18 cellular contexts compared by ENCODE assay signal in the genomic region with DNA sequence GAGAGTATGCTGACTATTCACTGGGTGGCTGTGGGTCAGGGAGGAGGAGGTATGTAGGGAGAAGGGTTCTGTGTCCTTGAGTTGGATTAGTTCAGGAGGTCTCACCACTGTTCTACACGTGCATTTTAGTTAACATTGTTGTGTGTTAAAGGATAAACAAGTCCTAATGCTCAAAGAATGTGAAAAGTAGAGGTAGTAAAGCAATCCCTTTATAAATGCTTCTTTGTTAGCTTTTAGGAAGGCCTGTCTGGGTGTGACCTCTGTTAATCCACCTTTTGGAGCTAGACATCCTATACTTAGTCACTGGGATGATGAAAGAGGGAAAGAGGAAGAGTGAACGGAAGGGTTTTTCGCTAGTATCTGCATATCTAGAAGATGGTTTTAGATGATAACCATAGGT. TPM values are rescaled to one million over a fixed set of nuclear protein-coding genes. Genes with fewer than 3 reads are reported as not detected.
DNase-seq lines count a peak whose midpoint lies in the region; TF ChIP-seq lines count a peak whose summit lies in the region.
"Had no signal": no experiment of that assay in that cellular context is flagged by ENCODE, and none has a peak within 500 bp of the region (broad histone marks: within the 10 kb centered on the region; RNA-seq: fewer than 3 reads in every experiment).

No MANE protein-coding gene starts in this region.

- H3K4me2 ChIP-seq in PC-9 = no peak overlapping the region
- H3K4me2 ChIP-seq: GM23338 had no signal

- DNase-seq in HT1080 (ENCODE audit: low read depth) = peak; percentile 29
- peak; percentile 22 to 74 for DNase-seq in NOMO-1 (lab: John Stamatoyannopoulos, UW; ENCODE audit: unreplicated experiment in 2 of 2)
- peak; percentile 51 for DNase-seq in SW480 (ENCODE audit: low spot score)
- DNase-seq in fibroblast of peridontal ligament (ENCODE audit: extremely low read depth) = peak; percentile 16
- no peak for DNase-seq in COLO668 (lab: John Stamatoyannopoulos, UW; ENCODE audit: unreplicated experiment)
- DNase-seq in kidney glomerular epithelial cell (lab: John Stamatoyannopoulos, UW) = no peak
- DNase-seq in PC-9 = no peak
- DNase-seq: C1 segment of cervical spinal cord; CD8-positive, alpha-beta memory T cell; DMS79; NCI-H1436; NCI-H1930; NCI-H226; NCI-H524; NCI-H82; Right ventricle myocardium superior had no signal

- no peak overlapping the region for H3K27ac ChIP-seq in PC-9

- H2AFZ ChIP-seq in PC-9 = no peak overlapping the region
- H2AFZ ChIP-seq: GM23338 had no signal

- TF ChIP-seq CTCF in PC-9 (conservative IDR thresholded peaks at IDR 0.05) = no peak

- CTCF ChIA-PET in PC-9 (lab: Charles Lee) = no interaction called here

- no peaks in the 10 kb centered on the region for H3K9me3 ChIP-seq in PC-9 (ENCODE audit: insufficient read depth, low read depth)

- POLR2A ChIA-PET in PC-9 (lab: Charles Lee; ENCODE audit: unreplicated experiment) = no interaction called here

- H3K4me1 ChIP-seq in PC-9 (replicated peaks; ENCODE audit: insufficient read depth) = no peaks in the 10 kb centered on the region

- no peaks in the 10 kb centered on the region; the same call in 1 of the 2 replicates for H4K20me1 ChIP-seq in PC-9 (ENCODE audit: insufficient read depth)

- no peaks in the 10 kb centered on the region for H3K79me2 ChIP-seq in PC-9 (ENCODE audit: low read depth)

- H3F3A ChIP-seq in PC-9 (ENCODE audit: insufficient read depth, low read depth) = no peaks in the 10 kb centered on the region

- no peaks in the 10 kb centered on the region for H3K9me2 ChIP-seq in PC-9 (ENCODE audit: insufficient read depth)

- H3K36me3 ChIP-seq in PC-9 (ENCODE audit: low read depth) = no peaks in the 10 kb centered on the region

- BruUV-seq in PC-9 (replicated peaks; lab: Mats Ljungman, UMichigan) = no TSS peak

- H3K27me3 ChIP-seq in PC-9 (ENCODE audit: insufficient read depth, low read depth) = peaks cover 67% of the 10 kb centered on the region

- intact Hi-C loops in PC-9 (cut with micrococcal nuclease; ENCODE audit: unreplicated experiment) = no loop called here

- no peak overlapping the region for H3K4me3 ChIP-seq in PC-9
- H3K4me3 ChIP-seq: GM23338, K562 had no signal

RNA-seq across cellular contexts. Expression of gene FLT1, which starts 42.2 kb away (rescaled TPM):
- 2.3 and 3.3 TPM in 2 replicates for total RNA-seq in HT1080 (2014; rRNA removed; shearing (Covaris generic))
- 0.06 and 0.08 TPM in 2 replicates for polyA plus RNA-seq in HT1080 (2015; cell fraction: cytosol; rRNA removed)
- 0.08 and 0.26 TPM in 2 replicates for polyA plus RNA-seq in HT1080 (2015; cell fraction: nucleus; rRNA removed)
- not detected in 2 replicates for total RNA-seq in PC-9 (2021)
- polyA plus RNA-seq: CD8-positive, alpha-beta memory T cell had no signal

Comparison
In these comparisons a context has a peak if more than half of its experiments do, and no peak if none do; other contexts are left out.
1. DNase-seq: peak in HT1080 (single experiment), NOMO-1 (2 of 2), SW480 (single experiment) and fibroblast of peridontal ligament (single experiment); none in COLO668 (single experiment), kidney glomerular epithelial cell (single experiment) and PC-9 (0 of 2).